In genomic region chr3:58026598-58026997, GRCh38 we compare ENCODE assay signal across 15 cellular contexts. TPM values are rescaled to one million over a fixed set of nuclear protein-coding genes. Genes with fewer than 3 reads are reported as not detected.
DNase-seq lines count a peak whose midpoint lies in the region; ATAC-seq, FAIRE-seq and TF ChIP-seq lines count a peak whose summit lies in the region.
"Had no signal": no experiment of that assay in that cellular context is flagged by ENCODE, and none has a peak within 500 bp of the region (broad histone marks: within the 10 kb centered on the region; RNA-seq: fewer than 3 reads in every experiment).

No MANE protein-coding gene starts in this region.

- no peaks in the 10 kb centered on the region for H3K9me3 Mint-ChIP-seq in stimulated activated naive CD8-positive, alpha-beta T cell treated with anti-CD3 and anti-CD28 coated beads, Interleukin-15, amount 100 ng/mL, for 72 hours
- H3K9me3 Mint-ChIP-seq: activated T-cell treated with anti-CD3 and anti-CD28 coated beads, Interleukin-2, amount 50 U/mL, for 4 hours had no signal

- H3K4me3 ChIP-seq in muscle layer of colon (ENCODE audit: low read depth in 1 of 2, low read length in 2 of 2) (peak overlapping the region in 1 of 2 donors; percentile 25), left lung (no peak overlapping the region)
- H3K4me3 ChIP-seq: BLaER1, heart right ventricle, spleen had no signal

- TF ChIP-seq CTCF in left lung (IDR thresholded peaks at IDR 0.05) = no peak

- H3K4me1 Mint-ChIP-seq in stimulated activated naive CD8-positive, alpha-beta T cell treated with anti-CD3 and anti-CD28 coated beads, Interleukin-15, amount 100 ng/mL, for 72 hours = peaks cover 77% of the 10 kb centered on the region

- no peaks in the 10 kb centered on the region for H3K36me3 ChIP-seq in muscle layer of colon (ENCODE audit: insufficient read depth, low read length)
- H3K36me3 ChIP-seq in left lung = no peaks in the 10 kb centered on the region
- H3K36me3 ChIP-seq: BLaER1, heart right ventricle, spleen had no signal

- DNase-seq in stimulated activated naive CD8-positive, alpha-beta T cell treated with anti-CD3 and anti-CD28 coated beads, Interleukin-15, Interleukin-2, amounts not matched to agents 100 U/mL and 50 U/mL, for 24 hours = no peak
- no peak for DNase-seq in stimulated activated naive CD8-positive, alpha-beta T cell treated with anti-CD3 and anti-CD28 coated beads, Interleukin-15, amount 100 ng/mL, for 72 hours
- peak; percentile 87 for DNase-seq in cerebellar cortex (ENCODE audit: low spot score)
- no peak for DNase-seq in SW480 (ENCODE audit: low spot score)
- DNase-seq in left lung = no peak
- no peak for DNase-seq in hypothalamus (lab: John Stamatoyannopoulos, UW)
- no peak for DNase-seq in frontal cortex (ENCODE audit: low spot score in 2 of 2)
- DNase-seq: activated T-cell treated with anti-CD3 and anti-CD28 coated beads, Interleukin-2, amount 50 U/mL, for 4 hours; heart right ventricle; OCI-M1 had no signal

- intact Hi-C loops in left lung (cut with DNase I) = no loop called here

- no peaks in the 10 kb centered on the region for H3K27me3 ChIP-seq in muscle layer of colon (ENCODE audit: control insufficient read depth in 1 of 2, insufficient read depth in 2 of 2, low read length in 2 of 2)
- no peaks in the 10 kb centered on the region for H3K27me3 ChIP-seq in left lung
- H3K27me3 ChIP-seq: BLaER1, heart right ventricle, spleen had no signal

- FAIRE-seq in frontal cortex (lab: Jason Lieb, UNC) = no peak
- FAIRE-seq: colon had no signal

- ATAC-seq in stimulated activated naive CD8-positive, alpha-beta T cell treated with anti-CD3 and anti-CD28 coated beads, Interleukin-15, Interleukin-2, amounts not matched to agents 100 U/mL and 50 U/mL, for 24 hours = peak; percentile 58
- no peak for ATAC-seq in stimulated activated naive CD8-positive, alpha-beta T cell treated with anti-CD3 and anti-CD28 coated beads, Interleukin-15, amount 100 ng/mL, for 72 hours
- no peak for ATAC-seq in left lung
- ATAC-seq: activated T-cell treated with anti-CD3 and anti-CD28 coated beads, Interleukin-2, amount 50 U/mL, for 4 hours had no signal

- no peak overlapping the region for H3K27ac Mint-ChIP-seq in stimulated activated naive CD8-positive, alpha-beta T cell treated with anti-CD3 and anti-CD28 coated beads, Interleukin-15, amount 100 ng/mL, for 72 hours

- peak overlapping the region; percentile 47 for H3K27ac ChIP-seq in muscle layer of colon (ENCODE audit: low read depth, low read length)
- H3K27ac ChIP-seq in left lung = peak overlapping the region in 1 of 2 donors; percentile 44
- H3K27ac ChIP-seq: BLaER1, HL-60, spleen had no signal

- no peaks in the 10 kb centered on the region for H3K27me3 Mint-ChIP-seq in stimulated activated naive CD8-positive, alpha-beta T cell treated with anti-CD3 and anti-CD28 coated beads, Interleukin-15, amount 100 ng/mL, for 72 hours

- peak overlapping the region; percentile 41 for H3K9ac ChIP-seq in muscle layer of colon (ENCODE audit: low read length)
- H3K9ac ChIP-seq: BLaER1 had no signal

- H3K4me1 ChIP-seq in muscle layer of colon (ENCODE audit: insufficient read depth, low read length) (peaks cover 66% of the 10 kb centered on the region), left lung (peaks cover 12 to 13% of the 10 kb centered on the region in 2 donors)

- no peak overlapping the region for H3K4me3 Mint-ChIP-seq in stimulated activated naive CD8-positive, alpha-beta T cell treated with anti-CD3 and anti-CD28 coated beads, Interleukin-15, amount 100 ng/mL, for 72 hours
- H3K4me3 Mint-ChIP-seq: activated T-cell treated with anti-CD3 and anti-CD28 coated beads, Interleukin-2, amount 50 U/mL, for 4 hours had no signal

- H3K9me3 ChIP-seq in muscle layer of colon (ENCODE audit: low read length) = no peaks in the 10 kb centered on the region
- no peaks in the 10 kb centered on the region for H3K9me3 ChIP-seq in left lung
- H3K9me3 ChIP-seq: BLaER1, heart right ventricle, spleen had no signal

RNA-seq across cellular contexts. Expression of gene FLNB, which starts 18.4 kb away (rescaled TPM):
- total RNA-seq in left lung (100 to 1,000 TPM in 1 of 2 donors, 10 to 100 TPM in 1; 80.1 to 126 TPM), frontal cortex (16.3 TPM)
